Comparison of ENCODE assay signal across 1 cellular context in genomic region chr20:59752704-59753460, GRCh38.
TF ChIP-seq lines count a peak whose summit lies in the region.

No MANE protein-coding gene starts in this region.

TF ChIP-seq in SK-N-SH, 30 proteins besides CTCF, POLR2A, EP300 and RAD21 (continued from another document):
- TF ChIP-seq REST (IDR thresholded peaks at IDR 0.05; ENCODE audit: low read depth, low read length), result no peak
- TF ChIP-seq GABPA (IDR thresholded peaks at IDR 0.05; ENCODE audit: low read depth), result no peak
- TF ChIP-seq NFIC (IDR thresholded peaks at IDR 0.05; ENCODE audit: borderline replicate concordance), result no peak
